1 cellular context compared by ENCODE assay signal in genomic region chr1:21027805-21028204, GRCh38.
TF ChIP-seq lines count a peak whose summit lies in the region.

No MANE protein-coding gene starts in this region.

TF ChIP-seq in K562, 482 proteins besides CTCF, POLR2A, EP300 and RAD21 (continued from another document and continues in another):
- TF ChIP-seq CHD7 (IDR thresholded peaks at IDR 0.05; ENCODE audit: low read depth, low read length) (no peak), NUFIP1 (IDR thresholded peaks at IDR 0.05; ENCODE audit: partially characterized antibody) (no peak), IRF9 (tag; IDR thresholded peaks at IDR 0.05) (peak; percentile 8; the same call in 1 of the 2 replicates), TSC22D4 (tag; IDR thresholded peaks at IDR 0.05) (no peak), E2F1 (CRISPR knock-in tag; IDR thresholded peaks at IDR 0.05) (no peak), ZNF12 (CRISPR knock-in tag; IDR thresholded peaks at IDR 0.05) (no peak), TAL1 (IDR thresholded peaks at IDR 0.05) (peak; percentile 83), BHLHE40 (IDR thresholded peaks at IDR 0.05; ENCODE audit: low read length) (no peak), RBM39 (optimal IDR thresholded peaks at IDR 0.05; ENCODE audit: low read depth, low read length) (no peak), ARID3A (IDR thresholded peaks at IDR 0.05; ENCODE audit: borderline replicate concordance, low read depth, low read length) (no peak), ZNF740 (CRISPR knock-in tag; IDR thresholded peaks at IDR 0.05) (no peak), ZNF740 (tag; IDR thresholded peaks at IDR 0.05) (no peak), DDX20 (tag; IDR thresholded peaks at IDR 0.05; ENCODE audit: low read depth) (no peak), ZBTB11 (CRISPR knock-in tag; IDR thresholded peaks at IDR 0.05) (no peak; a peak in 1 of 6 replicates), MXD1 (CRISPR knock-in tag; IDR thresholded peaks at IDR 0.05; ENCODE audit: borderline replicate concordance, poor library complexity, severe bottlenecking) (no peak), BCLAF1 (IDR thresholded peaks at IDR 0.05; ENCODE audit: borderline replicate concordance in 1 of 2, control insufficient read depth in 1 of 2, low read depth in 2 of 2, low read length in 1 of 2) (no peak), NFYB (IDR thresholded peaks at IDR 0.05; ENCODE audit: extremely low read depth, insufficient read length) (no peak), ZNF280A (IDR thresholded peaks at IDR 0.05; ENCODE audit: low read depth, partially characterized antibody) (no peak), DACH1 (IDR thresholded peaks at IDR 0.05; ENCODE audit: partially characterized antibody) (peak; percentile 91), ARID1B (IDR thresholded peaks at IDR 0.05) (peak; percentile 87), FOSL1 (tag; conservative IDR thresholded peaks at IDR 0.05) (peak; percentile 80), ZBTB2 (IDR thresholded peaks at IDR 0.05) (no peak), U2AF2 (optimal IDR thresholded peaks at IDR 0.05; ENCODE audit: low read depth, low read length) (no peak), HNRNPK (IDR thresholded peaks at IDR 0.05; ENCODE audit: low read depth, low read length, poor library complexity, severe bottlenecking) (no peak), PRMT5 (CRISPR knock-in tag; IDR thresholded peaks at IDR 0.05) (no peak), FOXJ2 (tag; IDR thresholded peaks at IDR 0.05) (no peak)
